In genomic region chr10:62239994-62240393, GRCh38 we compare ENCODE assay signal across 15 cellular contexts. TPM values are rescaled to one million over a fixed set of nuclear protein-coding genes. Genes with fewer than 3 reads are reported as not detected.
A peak's percentile ranks its signal among the peaks of the same experiment; 100 is the strongest.
DNase-seq lines count a peak whose midpoint lies in the region; ATAC-seq lines count a peak whose summit lies in the region.
"Had no signal": no experiment of that assay in that cellular context is flagged by ENCODE, and none has a peak within 500 bp of the region (broad histone marks: within the 10 kb centered on the region; RNA-seq: fewer than 3 reads in every experiment).

No MANE protein-coding gene starts in this region.

- H3K27ac Mint-ChIP-seq in CD4-positive, CD25-positive, alpha-beta regulatory T cell: peak overlapping the region; percentile 46 to 87 (median 75)
- peak overlapping the region; percentile 84 to 85 for H3K27ac Mint-ChIP-seq in T-cell

- CTCF ChIA-PET in T-cell (lab: Charles Lee): interaction anchor here (0.5 to 3.0 kb wide), 16 partner anchors 10 to 624 kb away, joined by 3 to 26 read pairs (median 4); no protein-coding TSS in a partner anchor

- POLR2A ChIA-PET in T-cell (lab: Charles Lee): interaction anchor here (0.6 to 1.1 kb wide), 11 partner anchors 17 to 1029 kb away, joined by 3 to 6 read pairs (median 4); no protein-coding TSS in a partner anchor

- peaks cover 25 to 64% (median 46%) of the 10 kb centered on the region in 4 donors for H3K4me1 Mint-ChIP-seq in CD4-positive, CD25-positive, alpha-beta regulatory T cell
- H3K4me1 Mint-ChIP-seq in T-cell: peaks cover 36 to 52% (median 43%) of the 10 kb centered on the region in 3 donors

- H3K4me3 ChIP-seq in CD4-positive, CD25-positive, alpha-beta regulatory T cell (ENCODE audit: low read depth, low read length): peak overlapping the region; percentile 99
- H3K4me3 ChIP-seq: adrenal gland, heart right ventricle, K562 had no signal

- H3K27me3 ChIP-seq in CD4-positive, CD25-positive, alpha-beta regulatory T cell (ENCODE audit: control insufficient read depth, insufficient read depth, low read length): no peaks in the 10 kb centered on the region
- H3K27me3 ChIP-seq: adrenal gland, heart right ventricle had no signal

- ATAC-seq in CD4-positive, CD25-positive, alpha-beta regulatory T cell (ENCODE audit: low read depth in 2 of 2): peak; percentile 40 to 63
- ATAC-seq in T-cell (replicated peaks in 1 of 4): peak in 1 of 4 experiments; percentile 36
- ATAC-seq in activated CD4-positive, CD25-positive, alpha-beta regulatory T cell treated with anti-CD3 and anti-CD28 coated beads, Interleukin-2, amount 50 U/mL, for 24 hours: no peak
- ATAC-seq: heart right ventricle, K562 had no signal

- peak overlapping the region; percentile 78 for H3K27ac ChIP-seq in CD4-positive, CD25-positive, alpha-beta regulatory T cell (ENCODE audit: insufficient read depth, low read length, poor library complexity, severe bottlenecking)
- H3K27ac ChIP-seq: adrenal gland, epithelial cell of prostate had no signal

- peak; percentile 7 for DNase-seq in AG08395 (ENCODE audit: low spot score)
- DNase-seq in CD4-positive, CD25-positive, alpha-beta regulatory T cell: peak in 2 of 3 donors; percentile 67 to 75
- no peak for DNase-seq in T-cell
- DNase-seq in iris pigment epithelial cell (ENCODE audit: low read depth): peak; percentile 11
- DNase-seq in stimulated activated naive CD4-positive, alpha-beta T cell treated with Interleukin-2 at 50 U/mL for 16 hours (lab: John Stamatoyannopoulos, UW): no peak
- no peak for DNase-seq in islet precursor cell
- DNase-seq in GF-D8 (lab: John Stamatoyannopoulos, UW): no peak
- DNase-seq: adrenal gland, COR-L47, heart right ventricle, NCI-H146, NCI-H524 had no signal

- H3K9me3 ChIP-seq in CD4-positive, CD25-positive, alpha-beta regulatory T cell (ENCODE audit: control insufficient read depth in 2 of 2, low read length in 2 of 2): no peaks in the 10 kb centered on the region
- H3K9me3 ChIP-seq: heart right ventricle had no signal

- H3K36me3 ChIP-seq in CD4-positive, CD25-positive, alpha-beta regulatory T cell (ENCODE audit: control insufficient read depth, insufficient read depth, low read length): no peaks in the 10 kb centered on the region
- H3K36me3 ChIP-seq: adrenal gland, heart right ventricle had no signal

- H3K4me3 Mint-ChIP-seq in CD4-positive, CD25-positive, alpha-beta regulatory T cell: peak overlapping the region; percentile 83 to 98 (median 88)
- H3K4me3 Mint-ChIP-seq in T-cell: peak overlapping the region; percentile 8 to 43 (median 39)

- H3K4me1 ChIP-seq in CD4-positive, CD25-positive, alpha-beta regulatory T cell (ENCODE audit: control insufficient read depth, insufficient read depth, low read length, poor library complexity, severe bottlenecking): peaks cover 64% of the 10 kb centered on the region

- peaks cover 9% of the 10 kb centered on the region for H3K36me3 Mint-ChIP-seq in CD4-positive, CD25-positive, alpha-beta regulatory T cell
- no peaks in the 10 kb centered on the region for H3K36me3 Mint-ChIP-seq in T-cell

- no peaks in the 10 kb centered on the region for H3K27me3 Mint-ChIP-seq in CD4-positive, CD25-positive, alpha-beta regulatory T cell
- H3K27me3 Mint-ChIP-seq in T-cell: no peaks in the 10 kb centered on the region

- no peaks in the 10 kb centered on the region for H3K9me3 Mint-ChIP-seq in CD4-positive, CD25-positive, alpha-beta regulatory T cell
- H3K9me3 Mint-ChIP-seq in T-cell: no peaks in the 10 kb centered on the region

RNA-seq across cellular contexts. Expression of gene RTKN2, which starts 28.6 kb away (rescaled TPM):
- total RNA-seq in CD4-positive, CD25-positive, alpha-beta regulatory T cell: 99.5 TPM
- 10 to 100 TPM; 38.0 to 64.2 (median 60.4) TPM for polyA plus RNA-seq in CD4-positive, CD25-positive, alpha-beta regulatory T cell
- total RNA-seq in T-cell: 10 to 100 TPM in 4 of 5 donors, 1 to 10 TPM in 1; 9.0 to 15.5 (median 12.4) TPM

Comparison
In these comparisons a context has a peak if more than half of its experiments do, and no peak if none do; other contexts are left out.
1. DNase-seq: peak in AG08395 (single experiment), CD4-positive, CD25-positive, alpha-beta regulatory T cell (2 of 3) and iris pigment epithelial cell (single experiment); none in T-cell (0 of 34), stimulated activated naive CD4-positive, alpha-beta T cell treated with Interleukin-2 at 50 U/mL for 16 hours (single experiment), islet precursor cell (single experiment) and GF-D8 (single experiment).
2. ATAC-seq: peak in CD4-positive, CD25-positive, alpha-beta regulatory T cell (2 of 2); none in activated CD4-positive, CD25-positive, alpha-beta regulatory T cell treated with anti-CD3 and anti-CD28 coated beads, Interleukin-2, amount 50 U/mL, for 24 hours (0 of 2).